In genomic region chr16:12162151-12162559, GRCh38 we compare ENCODE assay signal across 23 cellular contexts.
DNase-seq lines count a peak whose midpoint lies in the region; ATAC-seq and TF ChIP-seq lines count a peak whose summit lies in the region.
"Had no signal": no experiment of that assay in that cellular context is flagged by ENCODE, and none has a peak within 500 bp of the region (broad histone marks: within the 10 kb centered on the region; RNA-seq: fewer than 3 reads in every experiment).

No MANE protein-coding gene starts in this region.

- H4K91ac ChIP-seq in trophoblast cell (ENCODE audit: low read depth, low read length) = no peak overlapping the region

- in situ Hi-C loops in G401 (cut with HindIII; ENCODE audit: low sequenced_read_pairs) = no loop called here

- no peak overlapping the region for H3K4ac ChIP-seq in trophoblast cell (ENCODE audit: low read depth, low read length)

- no peak overlapping the region for H4K12ac ChIP-seq in trophoblast cell (ENCODE audit: low read depth, low read length)

- H3K14ac ChIP-seq in trophoblast cell (ENCODE audit: low read length) = no peak overlapping the region

- H2BK5ac ChIP-seq in trophoblast cell (ENCODE audit: low read depth, low read length, poor library complexity) = no peak overlapping the region

- H3K4me3 ChIP-seq in choroid plexus epithelial cell (ENCODE audit: low read depth, low read length) (no peak overlapping the region), trophoblast cell (ENCODE audit: low read depth, low read length) (peak overlapping the region; percentile 37)
- H3K4me3 ChIP-seq: smooth muscle cell had no signal

- no peak overlapping the region for H2AK5ac ChIP-seq in trophoblast cell (ENCODE audit: low read length)

- H2AFZ ChIP-seq in trophoblast cell (ENCODE audit: insufficient read depth, low read length, poor library complexity) = no peak overlapping the region

- peaks cover 5% of the 10 kb centered on the region for H3K9me3 ChIP-seq in trophoblast cell (ENCODE audit: insufficient read depth, low read depth, low read length)

- TF ChIP-seq CTCF in choroid plexus epithelial cell (conservative IDR thresholded peaks at IDR 0.05; ENCODE audit: low read depth, low read length) = no peak

- H3K9ac ChIP-seq in trophoblast cell (ENCODE audit: low read length) = no peak overlapping the region

- no CpG with 5 or more reads among the region's 8 CpGs for WGBS in trophoblast cell (ENCODE audit: extremely low coverage, insufficient coverage, insufficient read length)

- H4K8ac ChIP-seq in trophoblast cell (ENCODE audit: low read depth, low read length) = no peak overlapping the region

- DNase-seq in G401 (ENCODE audit: low spot score) = peak; percentile 38
- DNase-seq in choroid plexus epithelial cell (ENCODE audit: low read depth) = peak; percentile 12
- DNase-seq in left ventricle myocardium superior = no peak
- DNase-seq in trophoblast cell = no peak
- DNase-seq in activated CD4-positive, alpha-beta T cell treated with anti-CD3 and anti-CD28 coated beads, Interleukin-2, amount 50 U/mL, for 48 hours = no peak
- DNase-seq in stimulated activated CD4-positive, alpha-beta T cell treated with anti-CD3 and anti-CD28 coated beads, Interleukin-4, amount 100 ng/mL, for 24 hours = no peak
- DNase-seq: ACHN; activated CD4-positive, alpha-beta T cell treated with anti-CD3 and anti-CD28 coated beads, Interleukin-2, amount 10 ng/mL, durations not matched to agents 7 days and 5 days; activated CD8-positive, alpha-beta memory T cell treated with anti-CD3 and anti-CD28 coated beads, Interleukin-2, amount 10 ng/mL, durations not matched to agents 7 days and 5 days; aorta; hypothalamus; NCI-H1092 treated with DMSO at 0.1 percent for 48 hours; NCI-H2029 treated with DMSO at 0.1 percent for 48 hours; NCI-H226; NCI-H82; substantia nigra had no signal

- no peaks in the 10 kb centered on the region for H3K36me3 ChIP-seq in trophoblast cell (ENCODE audit: control insufficient read depth in 1 of 2, insufficient read depth in 2 of 2, low read length in 2 of 2)

- H3K79me1 ChIP-seq in trophoblast cell (ENCODE audit: low read length) = no peaks in the 10 kb centered on the region

- intact Hi-C loops in left ventricle myocardium superior (cut with micrococcal nuclease) = no loop called here

- H3K18ac ChIP-seq in trophoblast cell (ENCODE audit: low read length) = no peak overlapping the region

- H3K27ac ChIP-seq in trophoblast cell (ENCODE audit: low read depth, low read length) = no peak overlapping the region
- H3K27ac ChIP-seq: HL-60, RWPE1, VCaP had no signal

- no peak overlapping the region for H3K23ac ChIP-seq in trophoblast cell (ENCODE audit: low read length)

- H3K4me1 ChIP-seq in trophoblast cell (ENCODE audit: control insufficient read depth in 1 of 2, insufficient read depth in 2 of 2, low read length in 2 of 2) = peaks cover 1 to 5% of the 10 kb centered on the region in 2 experiments

- ATAC-seq in left ventricle myocardium superior (peak; percentile 67), GM18909 (IDR thresholded peaks at IDR 0.05; ENCODE audit: poor library complexity, unreplicated experiment) (no peak)
- ATAC-seq: activated CD8-positive, alpha-beta memory T cell treated with anti-CD3 and anti-CD28 coated beads, Interleukin-2, amount 10 ng/mL, durations not matched to agents 7 days and 5 days; HCT116; stimulated activated effector memory CD8-positive, alpha-beta T cell treated with anti-CD3 and anti-CD28 coated beads, Interleukin-12 subunit alpha, Interleukin-12 subunit beta, amount 100 ng/mL, for 72 hours had no signal

- no peaks in the 10 kb centered on the region for H3K27me3 ChIP-seq in trophoblast cell (ENCODE audit: insufficient read depth, low read length)

- H2BK120ac ChIP-seq in trophoblast cell (ENCODE audit: insufficient read depth, low read length, poor library complexity) = no peak overlapping the region

- no peaks in the 10 kb centered on the region for H3K79me2 ChIP-seq in trophoblast cell (ENCODE audit: control insufficient read depth, insufficient read depth, low read length, poor library complexity)

- H3K4me2 ChIP-seq in trophoblast cell (ENCODE audit: low read length) = no peak overlapping the region
- H3K4me2 ChIP-seq: smooth muscle cell had no signal

- H2BK12ac ChIP-seq in trophoblast cell (ENCODE audit: low read length) = no peak overlapping the region

Comparison
In these comparisons a context has a peak if more than half of its experiments do, and no peak if none do; other contexts are left out.
1. DNase-seq: peak in G401 (single experiment) and choroid plexus epithelial cell (single experiment); none in left ventricle myocardium superior (single experiment), trophoblast cell (0 of 2), activated CD4-positive, alpha-beta T cell treated with anti-CD3 and anti-CD28 coated beads, Interleukin-2, amount 50 U/mL, for 48 hours (0 of 2) and stimulated activated CD4-positive, alpha-beta T cell treated with anti-CD3 and anti-CD28 coated beads, Interleukin-4, amount 100 ng/mL, for 24 hours (single experiment).